ENCODE assay signal across 19 cellular contexts in the genomic region with DNA sequence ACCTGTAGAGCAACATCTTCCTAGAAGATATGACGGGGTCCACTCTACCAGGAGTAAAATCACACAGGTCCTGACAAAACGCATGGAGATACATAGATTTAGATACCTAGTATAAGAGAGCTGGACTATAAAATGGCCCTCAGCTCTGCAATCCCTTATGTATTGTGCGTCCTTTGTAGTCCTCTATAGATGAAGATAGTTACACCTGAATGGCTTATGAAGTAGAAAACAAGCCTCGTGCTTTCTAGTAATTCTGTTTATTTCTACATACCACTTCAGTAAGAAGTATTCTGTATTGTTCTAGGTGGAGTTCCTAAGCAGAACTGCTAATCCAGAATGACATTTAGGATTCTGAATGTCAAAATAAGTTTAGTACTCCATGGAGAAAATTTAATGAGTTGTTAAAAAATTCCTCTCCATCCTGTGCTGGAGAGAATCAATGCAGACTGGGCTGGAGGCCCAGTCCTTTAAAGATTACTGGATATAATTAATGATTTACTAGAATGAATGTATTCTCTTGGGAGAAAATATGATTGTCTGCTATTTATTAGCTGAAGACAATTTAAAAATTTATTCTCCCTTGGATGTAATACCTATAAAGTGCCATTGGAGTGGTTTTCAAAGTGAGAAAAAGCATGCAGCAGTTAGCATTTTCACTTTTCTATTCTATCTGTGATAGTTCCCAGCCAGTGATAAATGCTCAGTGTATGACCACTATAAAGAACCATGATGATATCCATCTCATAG.
DNase-seq lines count a peak whose midpoint lies in the region; ATAC-seq, FAIRE-seq and TF ChIP-seq lines count a peak whose summit lies in the region.
"Had no signal": no experiment of that assay in that cellular context is flagged by ENCODE, and none has a peak within 500 bp of the region (broad histone marks: within the 10 kb centered on the region; RNA-seq: fewer than 3 reads in every experiment).

No MANE protein-coding gene starts in this region.

- H3K9me3 Mint-ChIP-seq in Calu3 (ENCODE audit: low read depth, unreplicated experiment), result no peaks in the 10 kb centered on the region
- H3K9me3 Mint-ChIP-seq: CD8-positive, alpha-beta T cell had no signal

- no peaks in the 10 kb centered on the region for H3K36me3 ChIP-seq in PC-3 (ENCODE audit: low read depth, low read length)
- H3K36me3 ChIP-seq: BLaER1 treated with 17β-estradiol and CSF1 and Interleukin-3, amounts not matched to agents 10 nM and 100 nM had no signal

- CTCF ChIA-PET in Calu3 (lab: Charles Lee) (interaction anchor here (0.6 to 1.1 kb wide), 4 partner anchors 11 to 297 kb away, joined by 3 to 4 read pairs (median 3); no protein-coding TSS in a partner anchor), PC-3 (lab: Charles Lee) (no interaction called here)

- H3K27me3 ChIP-seq in PC-3 (ENCODE audit: low read length), result no peaks in the 10 kb centered on the region
- H3K27me3 ChIP-seq: BLaER1 treated with 17β-estradiol and CSF1 and Interleukin-3, amounts not matched to agents 10 nM and 100 nM had no signal

- BruUV-seq in Calu3 (replicated peaks; lab: Mats Ljungman, UMichigan) (no TSS peak), PC-3 (replicated peaks; lab: Mats Ljungman, UMichigan) (no TSS peak)

- no peak overlapping the region for H2AFZ ChIP-seq in PC-3 (ENCODE audit: low read length)

- POLR2A ChIA-PET in PC-3 (lab: Charles Lee; ENCODE audit: unreplicated experiment), result no interaction called here

- no peak overlapping the region for H3K4me2 ChIP-seq in PC-3 (ENCODE audit: low read length)
- H3K4me2 ChIP-seq: BLaER1 treated with 17β-estradiol and CSF1 and Interleukin-3, amounts not matched to agents 10 nM and 100 nM had no signal

- no peak overlapping the region for H3K9ac ChIP-seq in PC-3 (ENCODE audit: low read length)
- H3K9ac ChIP-seq: BLaER1 treated with 17β-estradiol and CSF1 and Interleukin-3, amounts not matched to agents 10 nM and 100 nM had no signal

- H3K27ac ChIP-seq in PC-3 (ENCODE audit: low read length), result no peak overlapping the region
- H3K27ac ChIP-seq: BLaER1 treated with 17β-estradiol and CSF1 and Interleukin-3, amounts not matched to agents 10 nM and 100 nM; SK-N-MC had no signal

- no peaks in the 10 kb centered on the region for H3K27me3 Mint-ChIP-seq in Calu3 (ENCODE audit: unreplicated experiment)

- TF ChIP-seq CTCF in Calu3 (IDR thresholded peaks at IDR 0.05; ENCODE audit: unreplicated experiment), result no peak
- no peak for TF ChIP-seq CTCF in PC-3 (conservative IDR thresholded peaks at IDR 0.05; ENCODE audit: low read depth, low read length)

- intact Hi-C loops in Calu3 (cut with micrococcal nuclease; ENCODE audit: unreplicated experiment), result no loop called here
- intact Hi-C loops in PC-3 (cut with micrococcal nuclease), result no loop called here
- intact Hi-C loops in left ventricle myocardium superior (cut with micrococcal nuclease), result no loop called here

- no peak overlapping the region for H3K4me3 ChIP-seq in PC-3 (ENCODE audit: low read length)
- H3K4me3 ChIP-seq: BLaER1 treated with 17β-estradiol and CSF1 and Interleukin-3, amounts not matched to agents 10 nM and 100 nM; SK-N-MC had no signal

- no peaks in the 10 kb centered on the region for H3K4me1 ChIP-seq in PC-3 (ENCODE audit: insufficient read depth, low read length)

- peak; percentile 24 for DNase-seq in Calu3
- DNase-seq in PC-3, result no peak
- DNase-seq in kidney glomerular epithelial cell (lab: John Stamatoyannopoulos, UW), result peak; percentile 9
- DNase-seq in renal cortical epithelial cell (ENCODE audit: low read depth), result peak; percentile 57
- no peak for DNase-seq in GM12891 (ENCODE audit: insufficient read length, low spot score)
- no peak for DNase-seq in globus pallidus (ENCODE audit: low spot score)
- no peak for DNase-seq in left ventricle myocardium superior
- DNase-seq: CD8-positive, alpha-beta T cell; DMS53; Kasumi-1; NCI-H1694; NCI-H2081; NCI-H2171 treated with DMSO at 0.1 percent for 48 hours; NCI-H526 treated with DMSO at 0.1 percent for 48 hours; RPMI8226; SHP77 had no signal

- no peaks in the 10 kb centered on the region for H3K36me3 Mint-ChIP-seq in Calu3 (ENCODE audit: insufficient read depth, unreplicated experiment)
- H3K36me3 Mint-ChIP-seq: CD8-positive, alpha-beta T cell had no signal

- no peak overlapping the region for H3K4me3 Mint-ChIP-seq in Calu3 (ENCODE audit: low read depth, unreplicated experiment)
- H3K4me3 Mint-ChIP-seq: CD8-positive, alpha-beta T cell had no signal

- no peak for TF ChIP-seq POLR2A in GM12891 (IDR thresholded peaks at IDR 0.05; ENCODE audit: low read depth, low read length)

- H3K27ac Mint-ChIP-seq in Calu3 (ENCODE audit: unreplicated experiment), result no peak overlapping the region
- H3K27ac Mint-ChIP-seq: CD8-positive, alpha-beta T cell had no signal

- no peaks in the 10 kb centered on the region for H3K79me2 ChIP-seq in PC-3 (ENCODE audit: low read length)

- ATAC-seq in PC-3 (peak; percentile 38), left ventricle myocardium superior (no peak)
- ATAC-seq: CD8-positive, alpha-beta T cell had no signal

- H3K9me3 ChIP-seq in PC-3 (ENCODE audit: low read length), result no peaks in the 10 kb centered on the region
- H3K9me3 ChIP-seq: BLaER1 treated with 17β-estradiol and CSF1 and Interleukin-3, amounts not matched to agents 10 nM and 100 nM had no signal

- no peak for FAIRE-seq in GM12891 (lab: Jason Lieb, UNC)
- FAIRE-seq: H54 had no signal

- H3K9me2 ChIP-seq in PC-3 (replicated peaks; ENCODE audit: low read length), result no peaks in the 10 kb centered on the region

- peaks cover 25% of the 10 kb centered on the region for H3K4me1 Mint-ChIP-seq in Calu3 (ENCODE audit: low read depth, unreplicated experiment)

- no peaks in the 10 kb centered on the region for H3F3A ChIP-seq in PC-3 (ENCODE audit: low read length, unreplicated experiment)

- H4K20me1 ChIP-seq in PC-3 (ENCODE audit: low read length), result no peaks in the 10 kb centered on the region
- H4K20me1 ChIP-seq: BLaER1 treated with 17β-estradiol and CSF1 and Interleukin-3, amounts not matched to agents 10 nM and 100 nM had no signal

TF ChIP-seq in GM12891, 5 proteins besides CTCF, POLR2A, EP300 and RAD21:
- TF ChIP-seq TAF1 (IDR thresholded peaks at IDR 0.05; ENCODE audit: low read depth, low read length), result no peak
- TF ChIP-seq SPI1 (IDR thresholded peaks at IDR 0.05; ENCODE audit: low read depth, low read length), result no peak
- TF ChIP-seq POU2F2 (IDR thresholded peaks at IDR 0.05; ENCODE audit: low read depth, low read length), result no peak
- TF ChIP-seq PAX5 (IDR thresholded peaks at IDR 0.05; ENCODE audit: insufficient read depth, low read length, severe bottlenecking), result no peak
- no peak for TF ChIP-seq POLR2AphosphoS5 (IDR thresholded peaks at IDR 0.05; ENCODE audit: low read depth, low read length)

Comparison
In these comparisons a context has a peak if more than half of its experiments do, and no peak if none do; other contexts are left out.
1. DNase-seq: peak in Calu3 (single experiment), kidney glomerular epithelial cell (single experiment) and renal cortical epithelial cell (single experiment); none in PC-3 (single experiment), GM12891 (single experiment), globus pallidus (single experiment) and left ventricle myocardium superior (single experiment).